ENCODE assay signal across 2 cellular contexts in the genomic region with DNA sequence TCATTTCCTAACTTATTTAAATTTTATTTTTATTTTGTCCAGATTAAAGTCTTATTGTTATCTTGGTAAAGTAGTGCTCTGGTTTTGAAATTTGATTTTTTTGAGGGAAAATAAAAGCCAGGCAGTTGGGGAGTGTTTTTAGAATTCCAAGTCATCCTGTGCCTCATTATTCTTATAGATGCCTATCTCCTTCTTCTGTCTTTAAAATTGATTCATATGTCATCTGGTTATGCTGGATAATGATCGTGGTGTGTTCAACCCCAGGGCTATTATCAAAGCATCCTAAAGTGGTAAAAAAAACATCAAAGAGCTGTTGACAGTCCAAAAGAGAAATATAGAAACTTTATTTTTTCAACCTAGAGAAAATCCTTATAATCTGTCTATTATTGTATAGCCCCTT.
TF ChIP-seq lines count a peak whose summit lies in the region.

No MANE protein-coding gene starts in this region.

TF ChIP-seq in SK-N-SH, 30 proteins besides CTCF, POLR2A, EP300 and RAD21:
- TF ChIP-seq POLR2AphosphoS5 (IDR thresholded peaks at IDR 0.05; ENCODE audit: low read depth, low read length) (no peak), SMC3 (IDR thresholded peaks at IDR 0.05; ENCODE audit: low read depth, low read length) (no peak), TCF12 (IDR thresholded peaks at IDR 0.05) (peak; percentile 38), GATA2 (CRISPR knock-in tag; IDR thresholded peaks at IDR 0.05) (peak; percentile 54; the same call in 1 of the 2 replicates), MEF2A (IDR thresholded peaks at IDR 0.05; ENCODE audit: borderline replicate concordance, low read depth) (no peak), FOXJ3 (CRISPR knock-in tag; IDR thresholded peaks at IDR 0.05) (no peak)
- TF ChIP-seq, protein P1, sequence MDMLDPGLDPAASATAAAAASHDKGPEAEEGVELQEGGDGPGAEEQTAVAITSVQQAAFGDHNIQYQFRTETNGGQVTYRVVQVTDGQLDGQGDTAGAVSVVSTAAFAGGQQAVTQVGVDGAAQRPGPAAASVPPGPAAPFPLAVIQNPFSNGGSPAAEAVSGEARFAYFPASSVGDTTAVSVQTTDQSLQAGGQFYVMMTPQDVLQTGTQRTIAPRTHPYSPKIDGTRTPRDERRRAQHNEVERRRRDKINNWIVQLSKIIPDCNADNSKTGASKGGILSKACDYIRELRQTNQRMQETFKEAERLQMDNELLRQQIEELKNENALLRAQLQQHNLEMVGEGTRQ (IDR thresholded peaks at IDR 0.05; ENCODE audit: borderline replicate concordance, low read depth, low read length): no peak
- TF ChIP-seq, protein P2, sequence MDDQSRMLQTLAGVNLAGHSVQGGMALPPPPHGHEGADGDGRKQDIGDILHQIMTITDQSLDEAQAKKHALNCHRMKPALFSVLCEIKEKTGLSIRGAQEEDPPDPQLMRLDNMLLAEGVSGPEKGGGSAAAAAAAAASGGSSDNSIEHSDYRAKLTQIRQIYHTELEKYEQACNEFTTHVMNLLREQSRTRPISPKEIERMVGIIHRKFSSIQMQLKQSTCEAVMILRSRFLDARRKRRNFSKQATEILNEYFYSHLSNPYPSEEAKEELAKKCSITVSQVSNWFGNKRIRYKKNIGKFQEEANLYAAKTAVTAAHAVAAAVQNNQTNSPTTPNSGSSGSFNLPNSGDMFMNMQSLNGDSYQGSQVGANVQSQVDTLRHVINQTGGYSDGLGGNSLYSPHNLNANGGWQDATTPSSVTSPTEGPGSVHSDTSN (IDR thresholded peaks at IDR 0.05): peak; percentile 48

TF ChIP-seq in K562, 482 proteins besides CTCF, POLR2A, EP300 and RAD21:
- TF ChIP-seq, protein P3, sequence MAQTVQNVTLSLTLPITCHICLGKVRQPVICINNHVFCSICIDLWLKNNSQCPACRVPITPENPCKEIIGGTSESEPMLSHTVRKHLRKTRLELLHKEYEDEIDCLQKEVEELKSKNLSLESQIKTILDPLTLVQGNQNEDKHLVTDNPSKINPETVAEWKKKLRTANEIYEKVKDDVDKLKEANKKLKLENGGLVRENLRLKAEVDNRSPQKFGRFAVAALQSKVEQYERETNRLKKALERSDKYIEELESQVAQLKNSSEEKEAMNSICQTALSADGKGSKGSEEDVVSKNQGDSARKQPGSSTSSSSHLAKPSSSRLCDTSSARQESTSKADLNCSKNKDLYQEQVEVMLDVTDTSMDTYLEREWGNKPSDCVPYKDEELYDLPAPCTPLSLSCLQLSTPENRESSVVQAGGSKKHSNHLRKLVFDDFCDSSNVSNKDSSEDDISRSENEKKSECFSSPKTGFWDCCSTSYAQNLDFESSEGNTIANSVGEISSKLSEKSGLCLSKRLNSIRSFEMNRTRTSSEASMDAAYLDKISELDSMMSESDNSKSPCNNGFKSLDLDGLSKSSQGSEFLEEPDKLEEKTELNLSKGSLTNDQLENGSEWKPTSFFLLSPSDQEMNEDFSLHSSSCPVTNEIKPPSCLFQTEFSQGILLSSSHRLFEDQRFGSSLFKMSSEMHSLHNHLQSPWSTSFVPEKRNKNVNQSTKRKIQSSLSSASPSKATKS (CRISPR knock-in tag; IDR thresholded peaks at IDR 0.05): no peak
- TF ChIP-seq SLC30A9 (CRISPR knock-in tag; IDR thresholded peaks at IDR 0.05) (no peak), SRSF9 (IDR thresholded peaks at IDR 0.05; ENCODE audit: borderline replicate concordance, low read depth, low read length) (no peak), RBFOX2 (IDR thresholded peaks at IDR 0.05; ENCODE audit: low read depth, low read length) (no peak), ZFP1 (CRISPR knock-in tag; IDR thresholded peaks at IDR 0.05) (no peak), ZNF224 (CRISPR knock-in tag; IDR thresholded peaks at IDR 0.05) (no peak), MEIS2 (IDR thresholded peaks at IDR 0.05; ENCODE audit: partially characterized antibody) (peak; percentile 49)
- TF ChIP-seq, protein P4, sequence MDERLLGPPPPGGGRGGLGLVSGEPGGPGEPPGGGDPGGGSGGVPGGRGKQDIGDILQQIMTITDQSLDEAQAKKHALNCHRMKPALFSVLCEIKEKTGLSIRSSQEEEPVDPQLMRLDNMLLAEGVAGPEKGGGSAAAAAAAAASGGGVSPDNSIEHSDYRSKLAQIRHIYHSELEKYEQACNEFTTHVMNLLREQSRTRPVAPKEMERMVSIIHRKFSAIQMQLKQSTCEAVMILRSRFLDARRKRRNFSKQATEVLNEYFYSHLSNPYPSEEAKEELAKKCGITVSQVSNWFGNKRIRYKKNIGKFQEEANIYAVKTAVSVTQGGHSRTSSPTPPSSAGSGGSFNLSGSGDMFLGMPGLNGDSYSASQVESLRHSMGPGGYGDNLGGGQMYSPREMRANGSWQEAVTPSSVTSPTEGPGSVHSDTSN (CRISPR knock-in tag; IDR thresholded peaks at IDR 0.05; ENCODE audit: low read depth): no peak
- TF ChIP-seq, protein P4 (tag; conservative IDR thresholded peaks at IDR 0.05; ENCODE audit: low read depth): peak; percentile 43; the same call in 1 of the 2 replicates
- TF ChIP-seq, protein P5, sequence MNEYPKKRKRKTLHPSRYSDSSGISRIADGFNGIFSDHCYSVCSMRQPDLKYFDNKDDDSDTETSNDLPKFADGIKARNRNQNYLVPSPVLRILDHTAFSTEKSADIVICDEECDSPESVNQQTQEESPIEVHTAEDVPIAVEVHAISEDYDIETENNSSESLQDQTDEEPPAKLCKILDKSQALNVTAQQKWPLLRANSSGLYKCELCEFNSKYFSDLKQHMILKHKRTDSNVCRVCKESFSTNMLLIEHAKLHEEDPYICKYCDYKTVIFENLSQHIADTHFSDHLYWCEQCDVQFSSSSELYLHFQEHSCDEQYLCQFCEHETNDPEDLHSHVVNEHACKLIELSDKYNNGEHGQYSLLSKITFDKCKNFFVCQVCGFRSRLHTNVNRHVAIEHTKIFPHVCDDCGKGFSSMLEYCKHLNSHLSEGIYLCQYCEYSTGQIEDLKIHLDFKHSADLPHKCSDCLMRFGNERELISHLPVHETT (CRISPR knock-in tag; conservative IDR thresholded peaks at IDR 0.05 in 1 of 2, IDR thresholded peaks at IDR 0.05 in 1 of 2): no peak
